ENCODE assay signal across 15 cellular contexts in genomic region chr11:47606731-47607130, GRCh38. TPM values are rescaled to one million over a fixed set of nuclear protein-coding genes. Genes with fewer than 3 reads are reported as not detected.
A peak's percentile ranks its signal among the peaks of the same experiment; 100 is the strongest.
DNase-seq lines count a peak whose midpoint lies in the region; ATAC-seq and TF ChIP-seq lines count a peak whose summit lies in the region.
"Had no signal": no experiment of that assay in that cellular context is flagged by ENCODE, and none has a peak within 500 bp of the region (broad histone marks: within the 10 kb centered on the region; RNA-seq: fewer than 3 reads in every experiment).

No MANE protein-coding gene starts in this region.

- peaks cover 2% of the 10 kb centered on the region for H3K4me1 ChIP-seq in parathyroid adenoma
- H3K4me1 ChIP-seq: ascending aorta, Peyer's patch had no signal

- H3K27me3 ChIP-seq in H7 (ENCODE audit: control insufficient read depth, insufficient read depth, low read length) (no peaks in the 10 kb centered on the region), parathyroid adenoma (ENCODE audit: control insufficient read depth, insufficient read depth, low read length) (no peaks in the 10 kb centered on the region)
- H3K27me3 ChIP-seq: ascending aorta, Peyer's patch had no signal

- no peaks in the 10 kb centered on the region for H3K9me3 ChIP-seq in parathyroid adenoma (ENCODE audit: control insufficient read depth, low read length)
- H3K9me3 ChIP-seq: ascending aorta, Peyer's patch had no signal

- peak overlapping the region; percentile 32 for H3K27ac ChIP-seq in parathyroid adenoma
- H3K27ac ChIP-seq: ascending aorta, Peyer's patch had no signal

- in situ Hi-C loops in ACHN (cut with HindIII; ENCODE audit: low pct_ligation_motif_present, low pct_unique_long_range_greater_than_20kb, low sequenced_read_pairs) = no loop called here

- peak overlapping the region; percentile 42 for H3K4me2 ChIP-seq in parathyroid adenoma (ENCODE audit: low read length)

- H3K36me3 ChIP-seq in H7 (replicated peaks; ENCODE audit: control insufficient read depth, insufficient read depth, low read length) (no peaks in the 10 kb centered on the region; the same call in 1 of the 2 replicates), parathyroid adenoma (ENCODE audit: control insufficient read depth, insufficient read depth, low read length) (no peaks in the 10 kb centered on the region)

- H3K9ac ChIP-seq in parathyroid adenoma = no peak overlapping the region

- ATAC-seq in HG03097 (IDR thresholded peaks at IDR 0.05; ENCODE audit: low FRiP score, unreplicated experiment) (no peak), HG02884 (IDR thresholded peaks at IDR 0.05; ENCODE audit: unreplicated experiment) (no peak)
- ATAC-seq: naive thymus-derived CD4-positive, alpha-beta T cell had no signal

- DNase-seq in H7 = peak; percentile 43
- peak; percentile 62 for DNase-seq in SK-N-DZ (ENCODE audit: low spot score)
- DNase-seq in fibroblast of the aortic adventitia (ENCODE audit: low read depth) = peak; percentile 58
- no peak for DNase-seq in ACHN
- DNase-seq in HK-2 (ENCODE audit: unreplicated experiment) = no peak
- DNase-seq: activated CD4-positive, alpha-beta T cell treated with anti-CD3 and anti-CD28 coated beads for 48 hours; activated T-cell treated with anti-CD3 and anti-CD28 coated beads, Interleukin-2, amount 50 U/mL, for 48 hours; CD8-positive, alpha-beta memory T cell; GDM1; naive thymus-derived CD4-positive, alpha-beta T cell; Peyer's patch had no signal

- no peak overlapping the region for H2AFZ ChIP-seq in parathyroid adenoma

- no peaks in the 10 kb centered on the region for H3K79me2 ChIP-seq in parathyroid adenoma

- H3K4me3 ChIP-seq in H7 (ENCODE audit: insufficient read depth, low read depth, low read length) = no peak overlapping the region
- no peak overlapping the region for H3K4me3 ChIP-seq in fibroblast of the aortic adventitia (ENCODE audit: low read depth, low read length)
- no peak overlapping the region for H3K4me3 ChIP-seq in parathyroid adenoma (ENCODE audit: low read depth, low read length)
- H3K4me3 ChIP-seq: ascending aorta, Peyer's patch had no signal

- TF ChIP-seq CTCF in fibroblast of the aortic adventitia (IDR thresholded peaks at IDR 0.05; ENCODE audit: insufficient read depth, low read length) (no peak), parathyroid adenoma (IDR thresholded peaks at IDR 0.05) (no peak)

RNA-seq across cellular contexts. Expression of gene C1QTNF4, which starts 12.5 kb away (rescaled TPM):
- 5.0 and 5.2 TPM in 2 replicates for total RNA-seq in H7 (2014; rRNA removed; shearing (Covaris generic))
- 9.5 and 12.6 TPM in 2 replicates for polyA plus RNA-seq in SK-N-DZ (2014; cell fraction: cytosol; rRNA removed)
- 5.6 and 6.7 TPM in 2 replicates for polyA plus RNA-seq in SK-N-DZ (2014; cell fraction: nucleus; rRNA removed)
- not detected in 2 replicates for total RNA-seq in fibroblast of the aortic adventitia (ENCODE audit: low replicate concordance)
- total RNA-seq: ascending aorta had no signal
- polyA plus RNA-seq: CD8-positive, alpha-beta memory T cell; naive thymus-derived CD4-positive, alpha-beta T cell had no signal

RNA-seq across cellular contexts. Expression of gene FAM180B, which starts 20.3 kb away (rescaled TPM):
- not detected in 2 replicates for total RNA-seq in H7 (2014; rRNA removed; shearing (Covaris generic))
- polyA plus RNA-seq in SK-N-DZ (2014; cell fraction: cytosol; rRNA removed) = not detected in 2 replicates
- polyA plus RNA-seq in SK-N-DZ (2014; cell fraction: nucleus; rRNA removed) = 0.44 and 0.66 TPM in 2 replicates
- not detected in 2 replicates for total RNA-seq in fibroblast of the aortic adventitia (ENCODE audit: low replicate concordance)
- total RNA-seq: ascending aorta, Peyer's patch had no signal
- polyA plus RNA-seq: CD8-positive, alpha-beta memory T cell; naive thymus-derived CD4-positive, alpha-beta T cell had no signal

RNA-seq across cellular contexts. Expression of gene NDUFS3, which starts 27.9 kb away (rescaled TPM):
- total RNA-seq in H7 (2014; rRNA removed; shearing (Covaris generic)) = 82.1 and 101 TPM in 2 replicates
- polyA plus RNA-seq in SK-N-DZ (2014; cell fraction: cytosol; rRNA removed) = 129 and 149 TPM in 2 replicates
- polyA plus RNA-seq in SK-N-DZ (2014; cell fraction: nucleus; rRNA removed) = 156 and 172 TPM in 2 replicates
- 56.5 and 157 TPM in 2 replicates for total RNA-seq in fibroblast of the aortic adventitia (ENCODE audit: low replicate concordance)

RNA-seq across cellular contexts. Expression of gene KBTBD4, which starts 28.0 kb away (rescaled TPM):
- 20.1 and 23.7 TPM in 2 replicates for total RNA-seq in H7 (2014; rRNA removed; shearing (Covaris generic))
- polyA plus RNA-seq in SK-N-DZ (2014; cell fraction: cytosol; rRNA removed) = 31.2 and 39.1 TPM in 2 replicates
- polyA plus RNA-seq in SK-N-DZ (2014; cell fraction: nucleus; rRNA removed) = 17.2 and 24.2 TPM in 2 replicates
- total RNA-seq in fibroblast of the aortic adventitia (ENCODE audit: low replicate concordance) = 28.4 and 29.9 TPM in 2 replicates

RNA-seq across cellular contexts. Expression of gene MTCH2, which starts 35.6 kb away (rescaled TPM):
- total RNA-seq in H7 (2014; rRNA removed; shearing (Covaris generic)) = 143 and 148 TPM in 2 replicates
- 140 and 145 TPM in 2 replicates for polyA plus RNA-seq in SK-N-DZ (2014; cell fraction: cytosol; rRNA removed)
- polyA plus RNA-seq in SK-N-DZ (2014; cell fraction: nucleus; rRNA removed) = 76.2 and 84.8 TPM in 2 replicates
- total RNA-seq in fibroblast of the aortic adventitia (ENCODE audit: low replicate concordance) = 88.1 and 187 TPM in 2 replicates

Comparison
In these comparisons a context has a peak if more than half of its experiments do, and no peak if none do; other contexts are left out.
1. DNase-seq: peak in H7 (single experiment), SK-N-DZ (single experiment) and fibroblast of the aortic adventitia (single experiment); none in ACHN (single experiment) and HK-2 (single experiment).